In genomic region chr18:58756148-58756547, GRCh38 we compare ENCODE assay signal across 26 cellular contexts.
DNase-seq lines count a peak whose midpoint lies in the region; ATAC-seq and TF ChIP-seq lines count a peak whose summit lies in the region.
"Had no signal": no experiment of that assay in that cellular context is flagged by ENCODE, and none has a peak within 500 bp of the region (broad histone marks: within the 10 kb centered on the region; RNA-seq: fewer than 3 reads in every experiment).

No MANE protein-coding gene starts in this region.

- no peak for ATAC-seq in left ventricle myocardium superior
- no peak for ATAC-seq in activated T-helper 17 cell treated with anti-CD3 and anti-CD28 coated beads, Interleukin-2, amount 50 U/mL, for 72 hours (replicated peaks)
- ATAC-seq in natural killer cell treated with Interleukin-12 subunit alpha and Interleukin-12 subunit beta and Interleukin-15 and Interleukin-18, amount 100 ng/mL, for 72 hours: no peak

- H3K36me3 ChIP-seq in right atrium auricular region (no peaks in the 10 kb centered on the region), mesendoderm (ENCODE audit: control insufficient read depth, insufficient read depth, low read length) (no peaks in the 10 kb centered on the region), trophoblast cell (ENCODE audit: control insufficient read depth in 1 of 2, insufficient read depth in 2 of 2, low read length in 2 of 2) (no peaks in the 10 kb centered on the region)
- H3K36me3 ChIP-seq: BE2C, Peyer's patch, thyroid gland had no signal

- no peak overlapping the region for H2BK15ac ChIP-seq in mesendoderm (replicated peaks; ENCODE audit: low read depth)

- H3K27me3 ChIP-seq in right atrium auricular region (no peaks in the 10 kb centered on the region), mesendoderm (ENCODE audit: insufficient read depth, low read length, poor library complexity) (no peaks in the 10 kb centered on the region), trophoblast cell (ENCODE audit: insufficient read depth, low read length) (no peaks in the 10 kb centered on the region)
- H3K27me3 ChIP-seq: BE2C, heart left ventricle, Peyer's patch, thyroid gland had no signal

- peaks cover 12% of the 10 kb centered on the region for H3K36me3 Mint-ChIP-seq in activated T-helper 17 cell treated with anti-CD3 and anti-CD28 coated beads, Interleukin-2, amount 50 U/mL, for 72 hours (ENCODE audit: low read depth)
- no peaks in the 10 kb centered on the region for H3K36me3 Mint-ChIP-seq in natural killer cell treated with Interleukin-12 subunit alpha and Interleukin-12 subunit beta and Interleukin-15 and Interleukin-18, amount 100 ng/mL, for 72 hours

- no peak overlapping the region for H4K8ac ChIP-seq in mesendoderm (ENCODE audit: low read depth, low read length)
- H4K8ac ChIP-seq in trophoblast cell (ENCODE audit: low read depth, low read length): no peak overlapping the region

- H3K14ac ChIP-seq in trophoblast cell (ENCODE audit: low read length): no peak overlapping the region

- no peaks in the 10 kb centered on the region for H3K9me3 Mint-ChIP-seq in activated T-helper 17 cell treated with anti-CD3 and anti-CD28 coated beads, Interleukin-2, amount 50 U/mL, for 72 hours
- H3K9me3 Mint-ChIP-seq in natural killer cell treated with Interleukin-12 subunit alpha and Interleukin-12 subunit beta and Interleukin-15 and Interleukin-18, amount 100 ng/mL, for 72 hours: no peaks in the 10 kb centered on the region
- H3K9me3 Mint-ChIP-seq: central memory CD8-positive, alpha-beta T cell; dendritic cell treated with granulocyte-macrophage colony-stimulating factor and Interleukin-4, amounts not matched to agents 40 ng/mL and 50 ng/mL, for 4 days; nephron progenitor cell had no signal

- H3K56ac ChIP-seq in mesendoderm (ENCODE audit: low read length): no peak overlapping the region

- no peaks in the 10 kb centered on the region for H3K79me1 ChIP-seq in mesendoderm (ENCODE audit: low read length)
- no peaks in the 10 kb centered on the region for H3K79me1 ChIP-seq in trophoblast cell (ENCODE audit: low read length)

- WGBS in mesendoderm (ENCODE audit: extremely low coverage, insufficient coverage, low lambda C conversion rate): no CpG with 5 or more reads among the region's 10 CpGs
- WGBS in trophoblast cell (ENCODE audit: extremely low coverage, insufficient coverage, insufficient read length): no CpG with 5 or more reads among the region's 10 CpGs

- H3K4me2 ChIP-seq in mesendoderm (ENCODE audit: low read length) (no peak overlapping the region), trophoblast cell (ENCODE audit: low read length) (no peak overlapping the region)

- H2AFZ ChIP-seq in trophoblast cell (ENCODE audit: insufficient read depth, low read length, poor library complexity): no peak overlapping the region
- H2AFZ ChIP-seq: parathyroid adenoma had no signal

- peaks cover 14% of the 10 kb centered on the region for H3K4me1 Mint-ChIP-seq in activated T-helper 17 cell treated with anti-CD3 and anti-CD28 coated beads, Interleukin-2, amount 50 U/mL, for 72 hours
- peaks cover under 1 to 10% of the 10 kb centered on the region in 2 donors for H3K4me1 Mint-ChIP-seq in natural killer cell treated with Interleukin-12 subunit alpha and Interleukin-12 subunit beta and Interleukin-15 and Interleukin-18, amount 100 ng/mL, for 72 hours (ENCODE audit: low read depth in 2 of 2)

- H3K4me1 ChIP-seq in right atrium auricular region (peaks cover 0 to 24% of the 10 kb centered on the region in 2 donors), mesendoderm (ENCODE audit: control insufficient read depth, low read depth, low read length) (no peaks in the 10 kb centered on the region), trophoblast cell (ENCODE audit: control insufficient read depth in 1 of 2, insufficient read depth in 2 of 2, low read length in 2 of 2) (no peaks in the 10 kb centered on the region)
- H3K4me1 ChIP-seq: BE2C, parathyroid adenoma, thyroid gland had no signal

- TF ChIP-seq CTCF in right atrium auricular region (IDR thresholded peaks at IDR 0.05): no peak

- peak overlapping the region; percentile 53 for H3K27ac Mint-ChIP-seq in activated T-helper 17 cell treated with anti-CD3 and anti-CD28 coated beads, Interleukin-2, amount 50 U/mL, for 72 hours
- no peak overlapping the region for H3K27ac Mint-ChIP-seq in natural killer cell treated with Interleukin-12 subunit alpha and Interleukin-12 subunit beta and Interleukin-15 and Interleukin-18, amount 100 ng/mL, for 72 hours
- H3K27ac Mint-ChIP-seq: dendritic cell treated with granulocyte-macrophage colony-stimulating factor and Interleukin-4, amounts not matched to agents 40 ng/mL and 50 ng/mL, for 4 days; nephron progenitor cell had no signal

- H3K79me2 ChIP-seq in mesendoderm (ENCODE audit: control insufficient read depth, insufficient read depth, low read length) (no peaks in the 10 kb centered on the region), trophoblast cell (ENCODE audit: control insufficient read depth, insufficient read depth, low read length, poor library complexity) (no peaks in the 10 kb centered on the region)
- H3K79me2 ChIP-seq: parathyroid adenoma had no signal

- H3K27ac ChIP-seq in right atrium auricular region: peak overlapping the region in 1 of 2 donors; percentile 72
- no peak overlapping the region for H3K27ac ChIP-seq in mesendoderm (ENCODE audit: low read depth, low read length)
- no peak overlapping the region for H3K27ac ChIP-seq in trophoblast cell (ENCODE audit: low read depth, low read length)
- H3K27ac ChIP-seq: foreskin keratinocyte, parathyroid adenoma, Peyer's patch, stomach, thyroid gland had no signal

- no peak overlapping the region for H3K4me3 Mint-ChIP-seq in activated T-helper 17 cell treated with anti-CD3 and anti-CD28 coated beads, Interleukin-2, amount 50 U/mL, for 72 hours
- no peak overlapping the region for H3K4me3 Mint-ChIP-seq in natural killer cell treated with Interleukin-12 subunit alpha and Interleukin-12 subunit beta and Interleukin-15 and Interleukin-18, amount 100 ng/mL, for 72 hours
- H3K4me3 Mint-ChIP-seq: central memory CD8-positive, alpha-beta T cell; dendritic cell treated with granulocyte-macrophage colony-stimulating factor and Interleukin-4, amounts not matched to agents 40 ng/mL and 50 ng/mL, for 4 days; nephron progenitor cell had no signal

- no peak overlapping the region for H4K5ac ChIP-seq in mesendoderm (ENCODE audit: low read length)

- no peak overlapping the region for H3K23ac ChIP-seq in mesendoderm (ENCODE audit: low read length)
- no peak overlapping the region for H3K23ac ChIP-seq in trophoblast cell (ENCODE audit: low read length)

- H3K18ac ChIP-seq in mesendoderm (ENCODE audit: low read length) (no peak overlapping the region), trophoblast cell (ENCODE audit: low read length) (no peak overlapping the region)

- H2AK5ac ChIP-seq in mesendoderm (ENCODE audit: low read length): no peak overlapping the region
- H2AK5ac ChIP-seq in trophoblast cell (ENCODE audit: low read length): no peak overlapping the region

- DNase-seq in right atrium auricular region (ENCODE audit: low spot score) (peak; percentile 46), left ventricle myocardium superior (no peak), mesendoderm (peak; percentile 12), nucleus accumbens (lab: John Stamatoyannopoulos, UW) (no peak), trophoblast cell (no peak)
- no peak for DNase-seq in natural killer cell treated with Interleukin-12 subunit alpha and Interleukin-12 subunit beta and Interleukin-15 and Interleukin-18, amount 100 ng/mL, for 72 hours (ENCODE audit: low spot score)
- DNase-seq: activated CD4-positive, alpha-beta T cell treated with anti-CD3 and anti-CD28 coated beads for 1 hour; activated effector memory CD4-positive, alpha-beta T cell treated with Interleukin-2 at 50 U/mL for 16 hours; BE2C; DMS53; kidney; NCI-H1417 treated with DMSO at 0.1 percent for 48 hours; NCI-H2081; NCI-H345; nephron progenitor cell; Peyer's patch; SIG-M5; small intestine; stomach; thyroid gland had no signal

- H2BK120ac ChIP-seq in mesendoderm (ENCODE audit: low read depth, low read length): no peak overlapping the region
- no peak overlapping the region for H2BK120ac ChIP-seq in trophoblast cell (ENCODE audit: insufficient read depth, low read length, poor library complexity)

- no peak overlapping the region for H4K12ac ChIP-seq in trophoblast cell (ENCODE audit: low read depth, low read length)

- H2BK5ac ChIP-seq in mesendoderm (ENCODE audit: low read length) (no peak overlapping the region), trophoblast cell (ENCODE audit: low read depth, low read length, poor library complexity) (no peak overlapping the region)

- H4K91ac ChIP-seq in trophoblast cell (ENCODE audit: low read depth, low read length): no peak overlapping the region

- H3K4ac ChIP-seq in mesendoderm (ENCODE audit: low read depth, low read length) (no peak overlapping the region), trophoblast cell (ENCODE audit: low read depth, low read length) (no peak overlapping the region)

- intact Hi-C loops in left ventricle myocardium superior (cut with micrococcal nuclease): no loop called here

- H3K9me3 ChIP-seq in right atrium auricular region: no peaks in the 10 kb centered on the region
- H3K9me3 ChIP-seq in trophoblast cell (ENCODE audit: insufficient read depth, low read depth, low read length): no peaks in the 10 kb centered on the region
- H3K9me3 ChIP-seq: BE2C, heart left ventricle, Peyer's patch, stomach, thyroid gland had no signal

- H3K27me3 Mint-ChIP-seq in activated T-helper 17 cell treated with anti-CD3 and anti-CD28 coated beads, Interleukin-2, amount 50 U/mL, for 72 hours: peaks cover 7% of the 10 kb centered on the region
- peaks cover 9% of the 10 kb centered on the region in 2 donors for H3K27me3 Mint-ChIP-seq in natural killer cell treated with Interleukin-12 subunit alpha and Interleukin-12 subunit beta and Interleukin-15 and Interleukin-18, amount 100 ng/mL, for 72 hours
- H3K27me3 Mint-ChIP-seq: central memory CD8-positive, alpha-beta T cell had no signal

- no peak overlapping the region for H2BK12ac ChIP-seq in trophoblast cell (ENCODE audit: low read length)

- H3K4me3 ChIP-seq in right atrium auricular region (no peak overlapping the region), mesendoderm (ENCODE audit: low read length) (no peak overlapping the region), trophoblast cell (ENCODE audit: low read depth, low read length) (no peak overlapping the region)
- H3K4me3 ChIP-seq: heart left ventricle, Peyer's patch, stomach, thyroid gland had no signal

- H3K9ac ChIP-seq in mesendoderm (ENCODE audit: low read length): no peak overlapping the region
- H3K9ac ChIP-seq in trophoblast cell (ENCODE audit: low read length): no peak overlapping the region
- H3K9ac ChIP-seq: parathyroid adenoma had no signal

Comparison
In these comparisons a context has a peak if more than half of its experiments do, and no peak if none do; other contexts are left out.
1. DNase-seq: peak in right atrium auricular region (single experiment) and mesendoderm (single experiment); none in left ventricle myocardium superior (single experiment), nucleus accumbens (0 of 56), trophoblast cell (0 of 2) and natural killer cell treated with Interleukin-12 subunit alpha and Interleukin-12 subunit beta and Interleukin-15 and Interleukin-18, amount 100 ng/mL, for 72 hours (single experiment).